ENCODE assay signal across 18 cellular contexts in the genomic region with DNA sequence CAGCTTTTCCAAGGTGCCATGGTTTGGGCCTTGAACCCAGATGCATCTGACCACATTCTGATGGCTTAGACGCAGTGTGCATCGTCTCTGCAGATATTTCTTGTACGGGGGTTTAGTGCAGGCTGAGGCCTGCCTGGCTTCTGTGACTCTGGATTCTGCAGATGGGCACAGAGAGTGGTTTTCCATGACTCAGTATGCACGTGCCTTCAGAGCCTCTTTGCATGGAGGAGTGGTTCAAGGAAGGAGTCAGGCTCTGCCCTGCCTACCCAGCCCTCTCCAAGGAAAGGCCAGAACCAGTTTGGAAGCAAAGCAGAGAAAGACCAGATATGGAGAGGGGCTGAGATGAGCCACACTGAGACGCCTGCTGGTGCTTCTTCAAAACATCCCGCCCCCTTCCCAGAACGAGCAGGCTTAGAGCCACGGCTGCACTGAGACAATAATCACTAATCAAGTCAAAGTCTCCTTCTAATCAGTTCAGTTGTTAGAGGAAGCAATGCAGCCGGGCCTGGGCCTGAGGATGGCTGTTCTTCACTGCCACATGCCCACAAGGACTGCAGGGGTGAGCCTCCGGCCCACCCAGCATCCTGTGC.
"Had no signal": no experiment of that assay in that cellular context is flagged by ENCODE, and none has a peak within 500 bp of the region (broad histone marks: within the 10 kb centered on the region; RNA-seq: fewer than 3 reads in every experiment).

No MANE protein-coding gene starts in this region.

- H3K4me1 Mint-ChIP-seq: activated naive CD4-positive, alpha-beta T cell treated with anti-CD3 and anti-CD28 coated beads, Interleukin-2, amount 10 ng/mL, durations not matched to agents 7 days and 5 days; stimulated activated memory B cell treated with anti-CD40 and anti-IgM and Interleukin-4, amounts not matched to agents 10 μg/mL and 1 μg/mL and 100 μg/mL, for 72 hours; T-helper 17 cell had no signal

- H2AFZ ChIP-seq: hepatocyte had no signal

- H3K9me3 Mint-ChIP-seq: activated CD4-positive, alpha-beta memory T cell treated with anti-CD3 and anti-CD28 coated beads for 36 hours; activated naive CD4-positive, alpha-beta T cell treated with anti-CD3 and anti-CD28 coated beads, Interleukin-2, amount 10 ng/mL, durations not matched to agents 7 days and 5 days; effector memory CD8-positive, alpha-beta T cell; nephron; stimulated activated memory B cell treated with anti-CD40 and anti-IgM and Interleukin-4, amounts not matched to agents 10 μg/mL and 1 μg/mL and 100 μg/mL, for 72 hours had no signal

- H3K36me3 ChIP-seq: transverse colon had no signal

- H3K4me3 ChIP-seq: hepatocyte, smooth muscle cell, transverse colon had no signal

- H3K27me3 ChIP-seq: hepatocyte, transverse colon had no signal

- H3K4me3 Mint-ChIP-seq: activated CD4-positive, alpha-beta memory T cell treated with anti-CD3 and anti-CD28 coated beads for 36 hours; activated naive CD4-positive, alpha-beta T cell treated with anti-CD3 and anti-CD28 coated beads, Interleukin-2, amount 10 ng/mL, durations not matched to agents 7 days and 5 days; effector memory CD8-positive, alpha-beta T cell; nephron; stimulated activated memory B cell treated with anti-CD40 and anti-IgM and Interleukin-4, amounts not matched to agents 10 μg/mL and 1 μg/mL and 100 μg/mL, for 72 hours; T-helper 17 cell had no signal

- H3K79me2 ChIP-seq: hepatocyte had no signal

- ATAC-seq: effector memory CD8-positive, alpha-beta T cell; left ventricle myocardium superior; T-helper 17 cell had no signal

- H3K27ac Mint-ChIP-seq: activated CD4-positive, alpha-beta memory T cell treated with anti-CD3 and anti-CD28 coated beads for 36 hours; activated naive CD4-positive, alpha-beta T cell treated with anti-CD3 and anti-CD28 coated beads, Interleukin-2, amount 10 ng/mL, durations not matched to agents 7 days and 5 days; effector memory CD8-positive, alpha-beta T cell; nephron; stimulated activated memory B cell treated with anti-CD40 and anti-IgM and Interleukin-4, amounts not matched to agents 10 μg/mL and 1 μg/mL and 100 μg/mL, for 72 hours; T-helper 17 cell had no signal

- H3K4me2 ChIP-seq: hepatocyte, smooth muscle cell had no signal

- H3K36me3 Mint-ChIP-seq: activated CD4-positive, alpha-beta memory T cell treated with anti-CD3 and anti-CD28 coated beads for 36 hours; activated naive CD4-positive, alpha-beta T cell treated with anti-CD3 and anti-CD28 coated beads, Interleukin-2, amount 10 ng/mL, durations not matched to agents 7 days and 5 days; stimulated activated memory B cell treated with anti-CD40 and anti-IgM and Interleukin-4, amounts not matched to agents 10 μg/mL and 1 μg/mL and 100 μg/mL, for 72 hours had no signal

- H3K27ac ChIP-seq: hepatocyte, transverse colon had no signal

- H3K9me3 ChIP-seq: transverse colon had no signal

- H3K4me1 ChIP-seq: transverse colon had no signal

- DNase-seq: activated CD4-positive, alpha-beta memory T cell treated with anti-CD3 and anti-CD28 coated beads for 36 hours; activated CD4-positive, alpha-beta T cell treated with anti-CD3 and anti-CD28 coated beads for 48 hours; activated effector memory CD4-positive, alpha-beta T cell treated with anti-CD3 and anti-CD28 coated beads, Interleukin-2, amount 50 U/mL, for 16 hours; activated naive CD4-positive, alpha-beta T cell treated with anti-CD3 and anti-CD28 coated beads, Interleukin-2, amount 10 ng/mL, durations not matched to agents 7 days and 5 days; central memory CD4-positive, alpha-beta T cell; effector memory CD8-positive, alpha-beta T cell; glutamatergic neuron; left ventricle myocardium superior; occipital lobe; posterior cingulate gyrus; stimulated activated CD4-positive, alpha-beta T cell treated with anti-CD3 and anti-CD28 coated beads, Interleukin-15, amount 100 ng/mL, for 24 hours; SW 1271; T-helper 17 cell; transverse colon had no signal

- H3K27me3 Mint-ChIP-seq: activated CD4-positive, alpha-beta memory T cell treated with anti-CD3 and anti-CD28 coated beads for 36 hours; activated naive CD4-positive, alpha-beta T cell treated with anti-CD3 and anti-CD28 coated beads, Interleukin-2, amount 10 ng/mL, durations not matched to agents 7 days and 5 days; effector memory CD8-positive, alpha-beta T cell; stimulated activated memory B cell treated with anti-CD40 and anti-IgM and Interleukin-4, amounts not matched to agents 10 μg/mL and 1 μg/mL and 100 μg/mL, for 72 hours; T-helper 17 cell had no signal
